10 cellular contexts compared by ENCODE assay signal in the genomic region with DNA sequence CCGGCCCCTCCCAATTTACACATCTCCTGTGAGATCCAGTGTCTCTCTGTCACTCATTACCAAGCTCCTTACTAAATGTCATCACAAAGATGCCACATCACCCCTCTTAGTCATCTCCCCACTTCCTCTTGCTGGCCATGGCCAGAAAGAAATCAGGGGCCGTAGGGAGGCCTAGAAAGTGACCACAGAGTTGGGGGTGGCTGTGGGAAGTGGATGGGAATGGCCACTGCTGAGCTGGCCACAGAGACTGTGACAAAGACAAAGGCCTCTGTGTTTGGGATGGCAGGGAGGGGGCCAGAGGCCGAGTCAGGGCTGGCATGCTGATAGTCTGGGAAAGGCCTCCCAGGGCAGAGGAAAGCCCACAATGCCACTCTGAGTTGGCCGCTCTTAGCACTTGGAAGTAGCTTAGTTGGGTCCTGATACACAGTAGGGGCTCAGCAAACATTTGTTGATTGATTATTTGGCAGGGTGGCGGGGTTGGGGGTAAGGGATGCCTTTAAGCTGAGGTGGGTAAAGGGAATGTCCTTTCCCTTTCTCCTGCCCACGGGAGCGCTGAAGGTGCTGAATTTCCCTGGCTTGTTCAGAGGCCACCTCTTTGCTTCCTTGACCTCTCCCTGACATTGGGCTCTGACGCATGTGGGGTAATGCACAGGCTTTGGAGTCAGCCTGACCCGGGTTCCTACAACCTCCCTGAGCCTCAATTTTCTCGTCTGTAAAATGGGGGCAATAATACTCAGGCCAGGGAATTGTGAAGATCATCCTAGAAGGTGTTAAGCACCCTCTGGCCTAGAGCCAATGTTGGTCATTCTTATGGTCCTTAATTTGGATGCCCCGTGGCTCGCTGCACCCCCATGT. TPM values are rescaled to one million over a fixed set of nuclear protein-coding genes. Genes with fewer than 3 reads are reported as not detected.
A peak's percentile ranks its signal among the peaks of the same experiment; 100 is the strongest.
DNase-seq lines count a peak whose midpoint lies in the region; ATAC-seq and TF ChIP-seq lines count a peak whose summit lies in the region.
"Had no signal": no experiment of that assay in that cellular context is flagged by ENCODE, and none has a peak within 500 bp of the region (broad histone marks: within the 10 kb centered on the region; RNA-seq: fewer than 3 reads in every experiment).

No MANE protein-coding gene starts in this region.

- peak overlapping the region; percentile 27 for H3K4me2 ChIP-seq in osteoblast (ENCODE audit: insufficient read depth, low read length)

- H3K27me3 ChIP-seq in esophagus squamous epithelium, result peaks cover 0 to 11% (median 0%) of the 10 kb centered on the region in 4 donors
- H3K27me3 ChIP-seq in osteoblast (ENCODE audit: insufficient read depth, low read length), result no peaks in the 10 kb centered on the region
- no peaks in the 10 kb centered on the region for H3K27me3 ChIP-seq in spleen (replicated peaks in 1 of 7)

- H3K79me2 ChIP-seq in osteoblast (ENCODE audit: insufficient read depth, low read length), result peaks cover 96% of the 10 kb centered on the region

- no peak for ATAC-seq in GM21515 (IDR thresholded peaks at IDR 0.05; ENCODE audit: unreplicated experiment)
- ATAC-seq: activated CD8-positive, alpha-beta T cell treated with anti-CD3 and anti-CD28 coated beads, Interleukin-2, amount 10 ng/mL, durations not matched to agents 7 days and 5 days had no signal

- peak overlapping the region in 3 of 4 donors; percentile 57 to 67 (median 63) for H3K27ac ChIP-seq in esophagus squamous epithelium
- H3K27ac ChIP-seq in osteoblast (ENCODE audit: low read depth, low read length), result peak overlapping the region; percentile 92
- H3K27ac ChIP-seq in spleen, result no peak overlapping the region

- in situ Hi-C loops in Caki2 (cut with HindIII; ENCODE audit: low pct_unique_long_range_greater_than_20kb, low sequenced_read_pairs), result no loop called here

- H3K4me3 ChIP-seq in esophagus squamous epithelium (no peak overlapping the region), osteoblast (ENCODE audit: insufficient read depth, low read length) (no peak overlapping the region), spleen (no peak overlapping the region)

- H3K9me3 ChIP-seq in esophagus squamous epithelium (no peaks in the 10 kb centered on the region), osteoblast (ENCODE audit: low read depth, low read length) (no peaks in the 10 kb centered on the region), spleen (no peaks in the 10 kb centered on the region)

- no peak for TF ChIP-seq POLR2A in esophagus squamous epithelium (IDR thresholded peaks at IDR 0.05)
- no peak for TF ChIP-seq POLR2A in spleen (IDR thresholded peaks at IDR 0.05)

- H4K20me1 ChIP-seq in osteoblast (ENCODE audit: insufficient read depth, low read length), result peaks cover 4% of the 10 kb centered on the region

- no peaks in the 10 kb centered on the region for H3K36me3 ChIP-seq in esophagus squamous epithelium
- peaks cover 13% of the 10 kb centered on the region for H3K36me3 ChIP-seq in osteoblast (ENCODE audit: insufficient read depth, low read length)
- H3K36me3 ChIP-seq in spleen, result no peaks in the 10 kb centered on the region

- DNase-seq in Caki2 (ENCODE audit: low read depth) (peak; percentile 96), RKO (ENCODE audit: low spot score) (peak; percentile 67), esophagus squamous epithelium (lab: John Stamatoyannopoulos, UW) (no peak), osteoblast (ENCODE audit: insufficient read length, low spot score, missing footprints) (peak; percentile 76), spleen (no peak), DMS79 (lab: John Stamatoyannopoulos, UW) (no peak)
- DNase-seq in activated CD4-positive, alpha-beta T cell treated with anti-CD3 and anti-CD28 coated beads, Interleukin-2, amount 50 U/mL, for 1 hour, result no peak
- DNase-seq: activated CD8-positive, alpha-beta T cell treated with anti-CD3 and anti-CD28 coated beads, Interleukin-2, amount 10 ng/mL, durations not matched to agents 7 days and 5 days; GDM1 had no signal

- peak overlapping the region; percentile 56 for H2AFZ ChIP-seq in osteoblast (ENCODE audit: low read length)

- intact Hi-C loops in esophagus squamous epithelium (cut with DNase I), result no loop called here
- intact Hi-C loops in spleen (cut with DNase I; ENCODE audit: low total_unique reads), result no loop called here

- WGBS in esophagus squamous epithelium, 2 donors, result 68 to 86% methylated on average over 6 to 10 of the region's 12 CpGs
- WGBS in spleen, 5 donors, result 79 to 87% (median 83%) methylated on average over 12 of the region's 12 CpGs

- TF ChIP-seq CTCF in esophagus squamous epithelium (IDR thresholded peaks at IDR 0.05) (no peak), osteoblast (IDR thresholded peaks at IDR 0.05; ENCODE audit: extremely low read depth, low read depth, low read length) (no peak), spleen (IDR thresholded peaks at IDR 0.05 in 8 of 11, conservative IDR thresholded peaks at IDR 0.05 in 3 of 11) (no peak)

- peaks cover 5 to 62% (median 28%) of the 10 kb centered on the region in 3 donors for H3K4me1 ChIP-seq in esophagus squamous epithelium
- H3K4me1 ChIP-seq in osteoblast (ENCODE audit: insufficient read depth, low read length), result peaks cover 51% of the 10 kb centered on the region
- peaks cover 0 to 22% (median 1%) of the 10 kb centered on the region in 6 donors for H3K4me1 ChIP-seq in spleen

RNA-seq across cellular contexts. Expression of gene NAV1, which starts 13.2 kb away (rescaled TPM):
- total RNA-seq in Caki2 (2014; rRNA removed; shearing (Covaris generic); ENCODE audit: low replicate concordance), result 18.0 and 21.7 TPM in 2 replicates
- total RNA-seq in esophagus squamous epithelium (10 to 100 TPM; 18.1 to 25.5 (median 21.0) TPM), osteoblast (47.0 and 47.1 TPM in 2 replicates), spleen (10 to 100 TPM; 15.7 to 37.2 (median 27.4) TPM)
- 1 to 10 TPM; 1.1 to 3.5 (median 1.2) TPM for polyA plus RNA-seq in spleen

RNA-seq across cellular contexts. Expression of gene CSRP1, which starts 45.2 kb away (rescaled TPM):
- 235 and 239 TPM in 2 replicates for total RNA-seq in Caki2 (2014; rRNA removed; shearing (Covaris generic); ENCODE audit: low replicate concordance)
- total RNA-seq in esophagus squamous epithelium (1,000 to 10,000 TPM in 1 of 4 donors, 100 to 1,000 TPM in 3; 243 to 1,044 (median 363) TPM), osteoblast (389 and 480 TPM in 2 replicates), spleen (100 to 1,000 TPM; 115 to 360 (median 188) TPM)
- 100 to 1,000 TPM in 2 of 3 donors, 10 to 100 TPM in 1; 67.1 to 180 (median 108) TPM for polyA plus RNA-seq in spleen

Comparison
In these comparisons a context has a peak if more than half of its experiments do, and no peak if none do; other contexts are left out.
1. DNase-seq: peak in Caki2 (single experiment), RKO (single experiment) and osteoblast (single experiment); none in esophagus squamous epithelium (single experiment), activated CD4-positive, alpha-beta T cell treated with anti-CD3 and anti-CD28 coated beads, Interleukin-2, amount 50 U/mL, for 1 hour (single experiment), spleen (single experiment) and DMS79 (single experiment).
2. H3K27ac ChIP-seq: peak in esophagus squamous epithelium (3 of 4) and osteoblast (single experiment); none in spleen (0 of 8).